Comparison of ENCODE assay signal across 9 cellular contexts in the genomic region with DNA sequence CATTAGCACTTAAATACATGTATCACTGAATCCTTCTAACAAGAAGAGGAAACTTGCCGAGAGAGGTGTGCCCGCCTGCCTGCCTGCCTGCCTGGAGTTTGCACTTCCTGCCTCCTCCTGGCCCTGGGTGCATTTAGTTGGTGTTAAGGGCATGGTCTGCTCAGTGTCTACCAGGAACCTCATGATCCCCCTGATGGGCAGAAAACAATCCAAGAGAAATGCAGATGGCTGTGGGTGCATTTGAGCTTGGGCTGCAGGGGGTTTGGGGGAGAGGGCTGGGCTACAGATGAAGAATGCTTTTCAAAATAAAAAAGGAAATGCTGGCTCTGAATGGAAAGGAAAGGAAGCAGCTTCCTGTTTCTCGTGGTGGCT. TPM values are rescaled to one million over a fixed set of nuclear protein-coding genes. Genes with fewer than 3 reads are reported as not detected.
DNase-seq lines count a peak whose midpoint lies in the region; ATAC-seq, FAIRE-seq and TF ChIP-seq lines count a peak whose summit lies in the region.
"Had no signal": no experiment of that assay in that cellular context is flagged by ENCODE, and none has a peak within 500 bp of the region (broad histone marks: within the 10 kb centered on the region; RNA-seq: fewer than 3 reads in every experiment).

No MANE protein-coding gene starts in this region.

- intact Hi-C loops in activated T-helper 2 cell treated with anti-CD3 and anti-CD28 coated beads, Interferon-gamma antibody, Interleukin-2, Interleukin-4, amounts not matched to agents 10 μg/mL and 5 μg/mL and 100 μg/mL, durations not matched to agents 14 hours and 24 hours and 36 hours (cut with micrococcal nuclease): loop anchor here (1.0 to 10.0 kb wide), 6 partner anchors 9 to 578 kb away; partner anchors contain the start of genes KSR1 and NLK

- H3K4me3 Mint-ChIP-seq in activated CD8-positive, alpha-beta memory T cell treated with anti-CD3 and anti-CD28 coated beads, Interleukin-2, amount 10 ng/mL, durations not matched to agents 7 days and 5 days: peak overlapping the region; percentile 63
- H3K4me3 Mint-ChIP-seq in activated T-helper 2 cell treated with anti-CD3 and anti-CD28 coated beads, Interferon-gamma antibody, Interleukin-2, Interleukin-4, amounts not matched to agents 10 μg/mL and 5 μg/mL and 100 μg/mL, durations not matched to agents 14 hours and 24 hours and 36 hours (ENCODE audit: low read depth): peak overlapping the region; percentile 55

- no peaks in the 10 kb centered on the region for H3K9me3 Mint-ChIP-seq in activated CD8-positive, alpha-beta memory T cell treated with anti-CD3 and anti-CD28 coated beads, Interleukin-2, amount 10 ng/mL, durations not matched to agents 7 days and 5 days (ENCODE audit: low read depth)
- no peaks in the 10 kb centered on the region for H3K9me3 Mint-ChIP-seq in activated T-helper 2 cell treated with anti-CD3 and anti-CD28 coated beads, Interferon-gamma antibody, Interleukin-2, Interleukin-4, amounts not matched to agents 10 μg/mL and 5 μg/mL and 100 μg/mL, durations not matched to agents 14 hours and 24 hours and 36 hours

- peak overlapping the region; percentile 96 for H3K27ac Mint-ChIP-seq in activated CD8-positive, alpha-beta memory T cell treated with anti-CD3 and anti-CD28 coated beads, Interleukin-2, amount 10 ng/mL, durations not matched to agents 7 days and 5 days
- peak overlapping the region; percentile 86 for H3K27ac Mint-ChIP-seq in activated T-helper 2 cell treated with anti-CD3 and anti-CD28 coated beads, Interferon-gamma antibody, Interleukin-2, Interleukin-4, amounts not matched to agents 10 μg/mL and 5 μg/mL and 100 μg/mL, durations not matched to agents 14 hours and 24 hours and 36 hours

- no peak for TF ChIP-seq CTCF in D721Med (IDR thresholded peaks at IDR 0.05; ENCODE audit: insufficient read depth, missing control alignments)

- peaks cover 90% of the 10 kb centered on the region for H3K4me1 Mint-ChIP-seq in activated CD8-positive, alpha-beta memory T cell treated with anti-CD3 and anti-CD28 coated beads, Interleukin-2, amount 10 ng/mL, durations not matched to agents 7 days and 5 days
- peaks cover 80% of the 10 kb centered on the region for H3K4me1 Mint-ChIP-seq in activated T-helper 2 cell treated with anti-CD3 and anti-CD28 coated beads, Interferon-gamma antibody, Interleukin-2, Interleukin-4, amounts not matched to agents 10 μg/mL and 5 μg/mL and 100 μg/mL, durations not matched to agents 14 hours and 24 hours and 36 hours (ENCODE audit: low read depth)

- no peaks in the 10 kb centered on the region for H3K27me3 Mint-ChIP-seq in activated CD8-positive, alpha-beta memory T cell treated with anti-CD3 and anti-CD28 coated beads, Interleukin-2, amount 10 ng/mL, durations not matched to agents 7 days and 5 days
- H3K27me3 Mint-ChIP-seq in activated T-helper 2 cell treated with anti-CD3 and anti-CD28 coated beads, Interferon-gamma antibody, Interleukin-2, Interleukin-4, amounts not matched to agents 10 μg/mL and 5 μg/mL and 100 μg/mL, durations not matched to agents 14 hours and 24 hours and 36 hours (ENCODE audit: low read depth): no peaks in the 10 kb centered on the region

- DNase-seq in activated CD8-positive, alpha-beta memory T cell treated with anti-CD3 and anti-CD28 coated beads, Interleukin-2, amount 10 ng/mL, durations not matched to agents 7 days and 5 days: peak; percentile 64
- DNase-seq in activated CD8-positive, alpha-beta memory T cell treated with anti-CD3 and anti-CD28 coated beads for 24 hours: no peak
- DNase-seq in activated T-helper 2 cell treated with anti-CD3 and anti-CD28 coated beads, Interferon-gamma antibody, Interleukin-2, Interleukin-4, amounts not matched to agents 10 μg/mL and 5 μg/mL and 100 μg/mL, durations not matched to agents 14 hours and 24 hours and 36 hours (ENCODE audit: low spot score): no peak
- DNase-seq in stimulated activated naive CD8-positive, alpha-beta T cell treated with anti-CD3 and anti-CD28 coated beads, Interleukin-15, Interleukin-2, amounts not matched to agents 100 U/mL and 50 U/mL, for 24 hours: no peak
- DNase-seq in D721Med (ENCODE audit: insufficient read length, low spot score) (no peak), NCI-H2107 (lab: John Stamatoyannopoulos, UW) (no peak), SK-N-DZ (ENCODE audit: low spot score) (no peak)
- DNase-seq: NCI-H446 had no signal

- H3K36me3 Mint-ChIP-seq in activated CD8-positive, alpha-beta memory T cell treated with anti-CD3 and anti-CD28 coated beads, Interleukin-2, amount 10 ng/mL, durations not matched to agents 7 days and 5 days: peaks cover 8% of the 10 kb centered on the region
- H3K36me3 Mint-ChIP-seq in activated T-helper 2 cell treated with anti-CD3 and anti-CD28 coated beads, Interferon-gamma antibody, Interleukin-2, Interleukin-4, amounts not matched to agents 10 μg/mL and 5 μg/mL and 100 μg/mL, durations not matched to agents 14 hours and 24 hours and 36 hours (ENCODE audit: low read depth): peaks cover 15% of the 10 kb centered on the region

- ATAC-seq in activated CD8-positive, alpha-beta memory T cell treated with anti-CD3 and anti-CD28 coated beads, Interleukin-2, amount 10 ng/mL, durations not matched to agents 7 days and 5 days: peak; percentile 41
- peak; percentile 14 for ATAC-seq in HG03135 (IDR thresholded peaks at IDR 0.05; ENCODE audit: unreplicated experiment)
- ATAC-seq in stimulated activated naive CD8-positive, alpha-beta T cell treated with anti-CD3 and anti-CD28 coated beads, Interleukin-15, Interleukin-2, amounts not matched to agents 100 U/mL and 50 U/mL, for 24 hours: peak; percentile 33

- no peak for FAIRE-seq in D721Med (lab: Jason Lieb, UNC)

- CTCF ChIA-PET in activated CD8-positive, alpha-beta memory T cell treated with anti-CD3 and anti-CD28 coated beads, Interleukin-2, amount 10 ng/mL, durations not matched to agents 7 days and 5 days (lab: Charles Lee): interaction anchor here (0.6 to 4.6 kb wide), 9 partner anchors 9 to 1296 kb away, joined by 3 to 43 read pairs (median 5); partner anchors contain the start of gene KSR1

RNA-seq across cellular contexts. Expression of gene KSR1, which starts 10.1 kb away (rescaled TPM):
- total RNA-seq in activated CD8-positive, alpha-beta memory T cell treated with anti-CD3 and anti-CD28 coated beads, Interleukin-2, amount 10 ng/mL, durations not matched to agents 7 days and 5 days: 10 to 100 TPM; 56.6 to 70.4 TPM
- 96.5 and 101 TPM in 2 replicates for total RNA-seq in activated T-helper 2 cell treated with anti-CD3 and anti-CD28 coated beads, Interferon-gamma antibody, Interleukin-2, Interleukin-4, amounts not matched to agents 10 μg/mL and 5 μg/mL and 100 μg/mL, durations not matched to agents 14 hours and 24 hours and 36 hours
- polyA plus RNA-seq in SK-N-DZ (2014; cell fraction: cytosol; rRNA removed): 4.6 and 6.5 TPM in 2 replicates
- polyA plus RNA-seq in SK-N-DZ (2014; cell fraction: nucleus; rRNA removed): 14.8 and 18.0 TPM in 2 replicates
